In the genomic region with DNA sequence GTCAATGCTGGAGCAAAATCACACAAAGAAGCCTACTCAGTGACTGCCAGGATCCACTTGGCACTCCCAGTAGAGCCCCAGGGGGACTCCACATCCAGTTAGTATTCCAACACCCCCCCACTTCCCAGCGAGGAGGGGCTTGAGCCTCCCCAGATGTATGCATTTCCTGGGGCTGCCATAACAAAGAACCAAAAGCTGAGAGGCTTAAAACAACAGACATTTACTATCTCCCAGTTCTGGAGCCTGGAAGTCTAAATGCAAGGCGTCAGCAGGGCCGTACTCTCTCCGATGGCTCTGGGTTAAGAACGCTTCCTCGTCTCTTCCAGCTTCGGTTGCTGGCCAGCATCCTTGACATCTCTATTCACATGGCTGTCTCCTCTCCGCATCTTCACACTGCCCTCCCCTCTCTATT, we compare ENCODE assay signal across 18 cellular contexts. TPM values are rescaled to one million over a fixed set of nuclear protein-coding genes. Genes with fewer than 3 reads are reported as not detected.
DNase-seq lines count a peak whose midpoint lies in the region; ATAC-seq, FAIRE-seq and TF ChIP-seq lines count a peak whose summit lies in the region.
"Had no signal": no experiment of that assay in that cellular context is flagged by ENCODE, and none has a peak within 500 bp of the region (broad histone marks: within the 10 kb centered on the region; RNA-seq: fewer than 3 reads in every experiment).

No MANE protein-coding gene starts in this region.

- TF ChIP-seq CTCF in astrocyte (IDR thresholded peaks at IDR 0.05; ENCODE audit: insufficient read depth, low read depth, low read length) (no peak), neural progenitor cell (IDR thresholded peaks at IDR 0.05) (no peak)

- H3K4me1 ChIP-seq in astrocyte (ENCODE audit: insufficient read depth, low read length) (peaks cover 8% of the 10 kb centered on the region), neural progenitor cell (peaks cover 7% of the 10 kb centered on the region)

- H3K4me1 Mint-ChIP-seq in astrocyte (ENCODE audit: low read depth, unreplicated experiment): peaks cover 14% of the 10 kb centered on the region
- H3K4me1 Mint-ChIP-seq in neural progenitor cell: peaks cover 19% of the 10 kb centered on the region
- H3K4me1 Mint-ChIP-seq: stimulated activated memory B cell treated with anti-CD40 and anti-IgM and Interleukin-4, amounts not matched to agents 10 μg/mL and 1 μg/mL and 100 μg/mL, for 72 hours had no signal

- H3F3A ChIP-seq in neural progenitor cell (ENCODE audit: low read depth): no peaks in the 10 kb centered on the region

- ATAC-seq in GM18870 (IDR thresholded peaks at IDR 0.05; ENCODE audit: unreplicated experiment) (no peak), GM18511 (IDR thresholded peaks at IDR 0.05; ENCODE audit: unreplicated experiment) (no peak), HG02884 (IDR thresholded peaks at IDR 0.05; ENCODE audit: unreplicated experiment) (no peak)
- ATAC-seq: natural killer cell; stimulated activated memory B cell treated with anti-CD40 and anti-IgM and Interleukin-4, amounts not matched to agents 10 μg/mL and 1 μg/mL and 100 μg/mL, for 72 hours had no signal

- peak overlapping the region; percentile 23 for H2AFZ ChIP-seq in astrocyte (ENCODE audit: low read depth, low read length)
- H2AFZ ChIP-seq in neural progenitor cell (replicated peaks): peak overlapping the region; percentile 20

- peaks cover 8% of the 10 kb centered on the region for H3K27me3 Mint-ChIP-seq in astrocyte (ENCODE audit: low read depth, unreplicated experiment)
- peaks cover 12% of the 10 kb centered on the region for H3K27me3 Mint-ChIP-seq in neural progenitor cell (ENCODE audit: insufficient read depth, low read depth)
- H3K27me3 Mint-ChIP-seq: stimulated activated memory B cell treated with anti-CD40 and anti-IgM and Interleukin-4, amounts not matched to agents 10 μg/mL and 1 μg/mL and 100 μg/mL, for 72 hours had no signal

- no peaks in the 10 kb centered on the region for H3K36me3 Mint-ChIP-seq in astrocyte (ENCODE audit: low read depth, unreplicated experiment)
- no peaks in the 10 kb centered on the region for H3K36me3 Mint-ChIP-seq in neural progenitor cell
- H3K36me3 Mint-ChIP-seq: natural killer cell had no signal

- H3K4me3 ChIP-seq in astrocyte (ENCODE audit: insufficient read depth, low read depth, low read length) (no peak overlapping the region), neural progenitor cell (no peak overlapping the region)

- DNase-seq in ELF-1 (ENCODE audit: low read depth, low spot score): peak; percentile 69
- DNase-seq in astrocyte (ENCODE audit: low read depth): no peak
- DNase-seq in head of caudate nucleus: peak in 37 of 42 donors; percentile 21 to 81 (median 51)
- peak; percentile 38 for DNase-seq in neural progenitor cell (ENCODE audit: low spot score)
- DNase-seq in GM12891 (ENCODE audit: insufficient read length, low spot score): no peak
- DNase-seq: activated CD4-positive, alpha-beta T cell treated with anti-CD3 and anti-CD28 coated beads for 1 hour; activated CD8-positive, alpha-beta memory T cell treated with anti-CD3 and anti-CD28 coated beads, Interleukin-2, amount 50 U/mL, for 48 hours; activated naive CD4-positive, alpha-beta T cell treated with anti-CD3 and anti-CD28 coated beads for 36 hours; Calu3; MV-4-11; natural killer cell; RPMI8226 had no signal

- no peaks in the 10 kb centered on the region for H3K9me3 Mint-ChIP-seq in astrocyte (ENCODE audit: unreplicated experiment)
- H3K9me3 Mint-ChIP-seq in neural progenitor cell: no peaks in the 10 kb centered on the region
- H3K9me3 Mint-ChIP-seq: activated naive CD4-positive, alpha-beta T cell treated with anti-CD3 and anti-CD28 coated beads for 36 hours; natural killer cell; stimulated activated memory B cell treated with anti-CD40 and anti-IgM and Interleukin-4, amounts not matched to agents 10 μg/mL and 1 μg/mL and 100 μg/mL, for 72 hours; T-helper 1 cell treated with Interleukin-12 subunit alpha and Interleukin-12 subunit beta and Interleukin-4 antibody, amounts not matched to agents 30 μg/mL and 1 μg/mL, for 36 hours had no signal

- no peaks in the 10 kb centered on the region for H3K79me2 ChIP-seq in astrocyte (ENCODE audit: insufficient read depth, low read length)
- no peaks in the 10 kb centered on the region for H3K79me2 ChIP-seq in neural progenitor cell (ENCODE audit: low read depth)

- H3K27ac Mint-ChIP-seq in astrocyte (ENCODE audit: unreplicated experiment) (no peak overlapping the region), neural progenitor cell (no peak overlapping the region)
- H3K27ac Mint-ChIP-seq: activated naive CD4-positive, alpha-beta T cell treated with anti-CD3 and anti-CD28 coated beads for 36 hours; natural killer cell; stimulated activated memory B cell treated with anti-CD40 and anti-IgM and Interleukin-4, amounts not matched to agents 10 μg/mL and 1 μg/mL and 100 μg/mL, for 72 hours; T-helper 1 cell treated with Interleukin-12 subunit alpha and Interleukin-12 subunit beta and Interleukin-4 antibody, amounts not matched to agents 30 μg/mL and 1 μg/mL, for 36 hours had no signal

- no peak for TF ChIP-seq POLR2A in GM12891 (IDR thresholded peaks at IDR 0.05; ENCODE audit: low read depth, low read length)

- H3K27me3 ChIP-seq in astrocyte (ENCODE audit: insufficient read depth, low read length) (peaks cover 7% of the 10 kb centered on the region), neural progenitor cell (no peaks in the 10 kb centered on the region)

- H3K4me2 ChIP-seq in astrocyte (ENCODE audit: low read length) (no peak overlapping the region), neural progenitor cell (no peak overlapping the region)

- FAIRE-seq in astrocyte (lab: Jason Lieb, UNC): no peak
- FAIRE-seq in GM12891 (lab: Jason Lieb, UNC): no peak
- FAIRE-seq: bronchial epithelial cell had no signal

- H3K36me3 ChIP-seq in astrocyte (ENCODE audit: insufficient read depth, low read length) (no peaks in the 10 kb centered on the region), neural progenitor cell (no peaks in the 10 kb centered on the region)

- no peak overlapping the region for H3K9ac ChIP-seq in astrocyte (ENCODE audit: low read length)
- no peak overlapping the region for H3K9ac ChIP-seq in neural progenitor cell

- intact Hi-C loops in head of caudate nucleus (cut with DNase I): no loop called here

- H3K9me3 ChIP-seq in astrocyte (ENCODE audit: insufficient read depth, low read depth, low read length) (no peaks in the 10 kb centered on the region), neural progenitor cell (ENCODE audit: low read depth) (no peaks in the 10 kb centered on the region)

- H3K27ac ChIP-seq in astrocyte (ENCODE audit: low read depth, low read length) (no peak overlapping the region), neural progenitor cell (no peak overlapping the region)

- H3K4me3 Mint-ChIP-seq in astrocyte (ENCODE audit: unreplicated experiment) (no peak overlapping the region), neural progenitor cell (no peak overlapping the region)
- H3K4me3 Mint-ChIP-seq: activated naive CD4-positive, alpha-beta T cell treated with anti-CD3 and anti-CD28 coated beads for 36 hours; natural killer cell; stimulated activated memory B cell treated with anti-CD40 and anti-IgM and Interleukin-4, amounts not matched to agents 10 μg/mL and 1 μg/mL and 100 μg/mL, for 72 hours; T-helper 1 cell treated with Interleukin-12 subunit alpha and Interleukin-12 subunit beta and Interleukin-4 antibody, amounts not matched to agents 30 μg/mL and 1 μg/mL, for 36 hours had no signal

- H4K20me1 ChIP-seq in astrocyte (ENCODE audit: insufficient read depth, low read length) (no peaks in the 10 kb centered on the region), neural progenitor cell (ENCODE audit: low read depth) (no peaks in the 10 kb centered on the region)

TF ChIP-seq in GM12891, 5 proteins besides CTCF, POLR2A, EP300 and RAD21:
- TF ChIP-seq POLR2AphosphoS5 (IDR thresholded peaks at IDR 0.05; ENCODE audit: low read depth, low read length) (no peak), SPI1 (IDR thresholded peaks at IDR 0.05; ENCODE audit: low read depth, low read length) (no peak), POU2F2 (IDR thresholded peaks at IDR 0.05; ENCODE audit: low read depth, low read length) (no peak), TAF1 (IDR thresholded peaks at IDR 0.05; ENCODE audit: low read depth, low read length) (no peak)

RNA-seq across cellular contexts. Expression of gene GNA13, which starts 23.0 kb away (rescaled TPM):
- total RNA-seq in astrocyte: 63.6 and 65.2 TPM in 2 replicates
- 51.7 and 73.8 TPM in 2 replicates for total RNA-seq in neural progenitor cell (ENCODE audit: low replicate concordance)
- polyA plus RNA-seq in GM12891 (2012; ENCODE audit: low read depth, missing spikeins): 19.4 TPM

RNA-seq across cellular contexts. Expression of gene RGS9, which starts 57.7 kb away (rescaled TPM):
- total RNA-seq in astrocyte (8.6 and 9.4 TPM in 2 replicates), neural progenitor cell (ENCODE audit: low replicate concordance) (3.6 and 7.9 TPM in 2 replicates)
- polyA plus RNA-seq in GM12891 (2012; ENCODE audit: low read depth, missing spikeins): 4.9 TPM

Comparison
In these comparisons a context has a peak if more than half of its experiments do, and no peak if none do; other contexts are left out.
1. DNase-seq: peak in ELF-1 (single experiment), head of caudate nucleus (37 of 42) and neural progenitor cell (single experiment); none in astrocyte (single experiment) and GM12891 (single experiment).